1 cellular context compared by ENCODE assay signal in the genomic region with DNA sequence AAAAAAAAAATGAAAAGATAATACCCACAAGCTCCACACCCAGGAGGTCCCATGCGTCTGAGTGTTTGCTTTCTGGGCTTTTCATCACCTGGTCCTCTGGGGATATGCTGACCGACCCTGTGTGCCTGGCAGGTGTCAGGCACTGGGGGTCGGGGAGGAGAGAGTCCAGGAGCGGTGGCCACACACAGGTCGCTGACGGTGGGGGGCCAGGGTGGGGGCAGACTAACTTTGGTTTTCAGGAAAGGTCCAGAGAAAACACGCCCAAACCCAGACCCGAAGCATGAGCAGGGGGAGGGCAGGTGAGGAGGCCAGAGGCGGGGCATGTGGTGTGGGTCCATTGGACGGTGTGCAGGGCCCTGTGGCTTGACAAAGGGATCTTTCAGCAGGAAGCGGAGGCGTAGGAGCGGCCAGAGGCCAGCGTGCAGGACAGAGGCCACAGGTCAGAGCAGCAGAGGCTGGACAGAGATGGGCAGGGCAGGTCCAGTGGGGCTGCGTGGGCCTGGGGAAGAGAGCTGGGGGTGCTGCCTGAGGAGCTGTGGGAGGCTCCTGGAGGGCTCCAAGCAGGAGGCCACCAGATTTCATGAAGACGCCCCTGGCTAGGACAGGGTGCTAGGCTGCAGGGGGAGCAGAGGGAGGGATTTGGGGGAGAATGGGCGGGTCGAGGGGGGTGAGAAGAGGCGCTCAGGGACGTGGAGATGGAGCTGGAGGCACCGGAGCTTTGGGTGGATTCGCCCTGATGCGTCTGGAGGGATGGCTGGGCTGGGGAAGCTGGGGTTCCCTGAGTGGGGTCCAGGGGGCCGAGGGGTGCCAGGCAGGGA.
TF ChIP-seq lines count a peak whose summit lies in the region.

No MANE protein-coding gene starts in this region.

TF ChIP-seq in HepG2, 621 proteins besides CTCF, POLR2A, EP300 and RAD21 (continued from another document and continues in another):
- TF ChIP-seq, protein P1, sequence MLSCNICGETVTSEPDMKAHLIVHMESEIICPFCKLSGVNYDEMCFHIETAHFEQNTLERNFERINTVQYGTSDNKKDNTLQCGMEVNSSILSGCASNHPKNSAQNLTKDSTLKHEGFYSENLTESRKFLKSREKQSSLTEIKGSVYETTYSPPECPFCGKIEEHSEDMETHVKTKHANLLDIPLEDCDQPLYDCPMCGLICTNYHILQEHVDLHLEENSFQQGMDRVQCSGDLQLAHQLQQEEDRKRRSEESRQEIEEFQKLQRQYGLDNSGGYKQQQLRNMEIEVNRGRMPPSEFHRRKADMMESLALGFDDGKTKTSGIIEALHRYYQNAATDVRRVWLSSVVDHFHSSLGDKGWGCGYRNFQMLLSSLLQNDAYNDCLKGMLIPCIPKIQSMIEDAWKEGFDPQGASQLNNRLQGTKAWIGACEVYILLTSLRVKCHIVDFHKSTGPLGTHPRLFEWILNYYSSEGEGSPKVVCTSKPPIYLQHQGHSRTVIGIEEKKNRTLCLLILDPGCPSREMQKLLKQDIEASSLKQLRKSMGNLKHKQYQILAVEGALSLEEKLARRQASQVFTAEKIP (CRISPR knock-in tag; IDR thresholded peaks at IDR 0.05; ENCODE audit: borderline replicate concordance), result no peak
- TF ChIP-seq ZNF660 (CRISPR knock-in tag; IDR thresholded peaks at IDR 0.05; ENCODE audit: borderline replicate concordance, low read depth) (no peak), ATF7 (IDR thresholded peaks at IDR 0.05) (no peak), ATF7 (CRISPR knock-in tag; IDR thresholded peaks at IDR 0.05) (no peak), ZNF83 (CRISPR knock-in tag; IDR thresholded peaks at IDR 0.05; ENCODE audit: borderline replicate concordance) (no peak; the same call in 1 of the 2 replicates), HMGA1 (CRISPR knock-in tag; conservative IDR thresholded peaks at IDR 0.05) (no peak), KDM5B (CRISPR knock-in tag; IDR thresholded peaks at IDR 0.05; ENCODE audit: borderline replicate concordance) (peak; percentile 54; the same call in 1 of the 2 replicates), BHLHE40 (IDR thresholded peaks at IDR 0.05; ENCODE audit: low read length) (no peak), IRX3 (CRISPR knock-in tag; IDR thresholded peaks at IDR 0.05; ENCODE audit: borderline replicate concordance, low read depth) (no peak), SP5 (CRISPR knock-in tag; IDR thresholded peaks at IDR 0.05; ENCODE audit: borderline replicate concordance, low read depth) (peak; percentile 91), POLR2G (IDR thresholded peaks at IDR 0.05; ENCODE audit: low read depth, low read length) (peak; percentile 87), DR1 (CRISPR knock-in tag; IDR thresholded peaks at IDR 0.05) (peak; percentile 60; the same call in 1 of the 2 replicates), SMAD3 (CRISPR knock-in tag; IDR thresholded peaks at IDR 0.05) (no peak), TAF15 (IDR thresholded peaks at IDR 0.05; ENCODE audit: low read depth, low read length, poor library complexity, severe bottlenecking) (no peak), ZNF841 (CRISPR knock-in tag; IDR thresholded peaks at IDR 0.05; ENCODE audit: borderline replicate concordance) (no peak), KLF15 (CRISPR knock-in tag; IDR thresholded peaks at IDR 0.05; ENCODE audit: borderline replicate concordance) (0 out of 2 replicates have a peak, but pooled peaks have one; percentile 37), XRCC5 (optimal IDR thresholded peaks at IDR 0.05; ENCODE audit: low read length) (no peak), ZNF678 (CRISPR knock-in tag; IDR thresholded peaks at IDR 0.05) (no peak), ZNF782 (CRISPR knock-in tag; IDR thresholded peaks at IDR 0.05; ENCODE audit: borderline replicate concordance) (peak; percentile 21; the same call in 1 of the 2 replicates), RORA (CRISPR knock-in tag; IDR thresholded peaks at IDR 0.05) (no peak), NFKBIZ (CRISPR knock-in tag; IDR thresholded peaks at IDR 0.05) (no peak), GABPA (IDR thresholded peaks at IDR 0.05; ENCODE audit: low read depth, low read length) (no peak), GABPA (CRISPR knock-in tag; IDR thresholded peaks at IDR 0.05; ENCODE audit: low read depth) (0 out of 2 replicates have a peak, but pooled peaks have one; percentile 41), MYC (CRISPR knock-in tag; IDR thresholded peaks at IDR 0.05; ENCODE audit: borderline replicate concordance) (peak; percentile 89), ZNF558 (CRISPR knock-in tag; IDR thresholded peaks at IDR 0.05; ENCODE audit: borderline replicate concordance) (no peak; the same call in 1 of the 2 replicates), CENPX (CRISPR knock-in tag; IDR thresholded peaks at IDR 0.05) (no peak), RBM39 (IDR thresholded peaks at IDR 0.05; ENCODE audit: low read depth, low read length, poor library complexity, severe bottlenecking) (peak; percentile 21), ZFP41 (CRISPR knock-in tag; IDR thresholded peaks at IDR 0.05; ENCODE audit: borderline replicate concordance) (peak; percentile 76; the same call in 1 of the 2 replicates), TBX3 (IDR thresholded peaks at IDR 0.05; ENCODE audit: borderline replicate concordance) (no peak)
- TF ChIP-seq, protein P2, sequence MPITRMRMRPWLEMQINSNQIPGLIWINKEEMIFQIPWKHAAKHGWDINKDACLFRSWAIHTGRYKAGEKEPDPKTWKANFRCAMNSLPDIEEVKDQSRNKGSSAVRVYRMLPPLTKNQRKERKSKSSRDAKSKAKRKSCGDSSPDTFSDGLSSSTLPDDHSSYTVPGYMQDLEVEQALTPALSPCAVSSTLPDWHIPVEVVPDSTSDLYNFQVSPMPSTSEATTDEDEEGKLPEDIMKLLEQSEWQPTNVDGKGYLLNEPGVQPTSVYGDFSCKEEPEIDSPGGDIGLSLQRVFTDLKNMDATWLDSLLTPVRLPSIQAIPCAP (CRISPR knock-in tag; IDR thresholded peaks at IDR 0.05; ENCODE audit: low read depth), result no peak
- TF ChIP-seq, protein P3, sequence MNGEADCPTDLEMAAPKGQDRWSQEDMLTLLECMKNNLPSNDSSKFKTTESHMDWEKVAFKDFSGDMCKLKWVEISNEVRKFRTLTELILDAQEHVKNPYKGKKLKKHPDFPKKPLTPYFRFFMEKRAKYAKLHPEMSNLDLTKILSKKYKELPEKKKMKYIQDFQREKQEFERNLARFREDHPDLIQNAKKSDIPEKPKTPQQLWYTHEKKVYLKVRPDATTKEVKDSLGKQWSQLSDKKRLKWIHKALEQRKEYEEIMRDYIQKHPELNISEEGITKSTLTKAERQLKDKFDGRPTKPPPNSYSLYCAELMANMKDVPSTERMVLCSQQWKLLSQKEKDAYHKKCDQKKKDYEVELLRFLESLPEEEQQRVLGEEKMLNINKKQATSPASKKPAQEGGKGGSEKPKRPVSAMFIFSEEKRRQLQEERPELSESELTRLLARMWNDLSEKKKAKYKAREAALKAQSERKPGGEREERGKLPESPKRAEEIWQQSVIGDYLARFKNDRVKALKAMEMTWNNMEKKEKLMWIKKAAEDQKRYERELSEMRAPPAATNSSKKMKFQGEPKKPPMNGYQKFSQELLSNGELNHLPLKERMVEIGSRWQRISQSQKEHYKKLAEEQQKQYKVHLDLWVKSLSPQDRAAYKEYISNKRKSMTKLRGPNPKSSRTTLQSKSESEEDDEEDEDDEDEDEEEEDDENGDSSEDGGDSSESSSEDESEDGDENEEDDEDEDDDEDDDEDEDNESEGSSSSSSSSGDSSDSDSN (CRISPR knock-in tag; IDR thresholded peaks at IDR 0.05), result peak; percentile 88
- TF ChIP-seq, protein P4, sequence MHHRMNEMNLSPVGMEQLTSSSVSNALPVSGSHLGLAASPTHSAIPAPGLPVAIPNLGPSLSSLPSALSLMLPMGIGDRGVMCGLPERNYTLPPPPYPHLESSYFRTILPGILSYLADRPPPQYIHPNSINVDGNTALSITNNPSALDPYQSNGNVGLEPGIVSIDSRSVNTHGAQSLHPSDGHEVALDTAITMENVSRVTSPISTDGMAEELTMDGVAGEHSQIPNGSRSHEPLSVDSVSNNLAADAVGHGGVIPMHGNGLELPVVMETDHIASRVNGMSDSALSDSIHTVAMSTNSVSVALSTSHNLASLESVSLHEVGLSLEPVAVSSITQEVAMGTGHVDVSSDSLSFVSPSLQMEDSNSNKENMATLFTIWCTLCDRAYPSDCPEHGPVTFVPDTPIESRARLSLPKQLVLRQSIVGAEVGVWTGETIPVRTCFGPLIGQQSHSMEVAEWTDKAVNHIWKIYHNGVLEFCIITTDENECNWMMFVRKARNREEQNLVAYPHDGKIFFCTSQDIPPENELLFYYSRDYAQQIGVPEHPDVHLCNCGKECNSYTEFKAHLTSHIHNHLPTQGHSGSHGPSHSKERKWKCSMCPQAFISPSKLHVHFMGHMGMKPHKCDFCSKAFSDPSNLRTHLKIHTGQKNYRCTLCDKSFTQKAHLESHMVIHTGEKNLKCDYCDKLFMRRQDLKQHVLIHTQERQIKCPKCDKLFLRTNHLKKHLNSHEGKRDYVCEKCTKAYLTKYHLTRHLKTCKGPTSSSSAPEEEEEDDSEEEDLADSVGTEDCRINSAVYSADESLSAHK (CRISPR knock-in tag; IDR thresholded peaks at IDR 0.05; ENCODE audit: borderline replicate concordance), result no peak
- TF ChIP-seq, protein P5, sequence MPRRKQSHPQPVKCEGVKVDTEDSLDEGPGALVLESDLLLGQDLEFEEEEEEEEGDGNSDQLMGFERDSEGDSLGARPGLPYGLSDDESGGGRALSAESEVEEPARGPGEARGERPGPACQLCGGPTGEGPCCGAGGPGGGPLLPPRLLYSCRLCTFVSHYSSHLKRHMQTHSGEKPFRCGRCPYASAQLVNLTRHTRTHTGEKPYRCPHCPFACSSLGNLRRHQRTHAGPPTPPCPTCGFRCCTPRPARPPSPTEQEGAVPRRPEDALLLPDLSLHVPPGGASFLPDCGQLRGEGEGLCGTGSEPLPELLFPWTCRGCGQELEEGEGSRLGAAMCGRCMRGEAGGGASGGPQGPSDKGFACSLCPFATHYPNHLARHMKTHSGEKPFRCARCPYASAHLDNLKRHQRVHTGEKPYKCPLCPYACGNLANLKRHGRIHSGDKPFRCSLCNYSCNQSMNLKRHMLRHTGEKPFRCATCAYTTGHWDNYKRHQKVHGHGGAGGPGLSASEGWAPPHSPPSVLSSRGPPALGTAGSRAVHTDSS (CRISPR knock-in tag; conservative IDR thresholded peaks at IDR 0.05), result no peak
- TF ChIP-seq, protein P6, sequence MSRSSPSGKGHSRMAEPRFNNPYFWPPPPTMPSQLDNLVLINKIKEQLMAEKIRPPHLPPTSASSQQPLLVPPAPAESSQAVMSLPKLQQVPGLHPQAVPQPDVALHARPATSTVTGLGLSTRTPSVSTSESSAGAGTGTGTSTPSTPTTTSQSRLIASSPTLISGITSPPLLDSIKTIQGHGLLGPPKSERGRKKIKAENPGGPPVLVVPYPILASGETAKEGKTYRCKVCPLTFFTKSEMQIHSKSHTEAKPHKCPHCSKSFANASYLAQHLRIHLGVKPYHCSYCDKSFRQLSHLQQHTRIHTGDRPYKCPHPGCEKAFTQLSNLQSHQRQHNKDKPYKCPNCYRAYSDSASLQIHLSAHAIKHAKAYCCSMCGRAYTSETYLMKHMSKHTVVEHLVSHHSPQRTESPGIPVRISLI (CRISPR knock-in tag; IDR thresholded peaks at IDR 0.05; ENCODE audit: borderline replicate concordance), result peak; percentile 75; the same call in 1 of the 2 replicates
- TF ChIP-seq, protein P7, sequence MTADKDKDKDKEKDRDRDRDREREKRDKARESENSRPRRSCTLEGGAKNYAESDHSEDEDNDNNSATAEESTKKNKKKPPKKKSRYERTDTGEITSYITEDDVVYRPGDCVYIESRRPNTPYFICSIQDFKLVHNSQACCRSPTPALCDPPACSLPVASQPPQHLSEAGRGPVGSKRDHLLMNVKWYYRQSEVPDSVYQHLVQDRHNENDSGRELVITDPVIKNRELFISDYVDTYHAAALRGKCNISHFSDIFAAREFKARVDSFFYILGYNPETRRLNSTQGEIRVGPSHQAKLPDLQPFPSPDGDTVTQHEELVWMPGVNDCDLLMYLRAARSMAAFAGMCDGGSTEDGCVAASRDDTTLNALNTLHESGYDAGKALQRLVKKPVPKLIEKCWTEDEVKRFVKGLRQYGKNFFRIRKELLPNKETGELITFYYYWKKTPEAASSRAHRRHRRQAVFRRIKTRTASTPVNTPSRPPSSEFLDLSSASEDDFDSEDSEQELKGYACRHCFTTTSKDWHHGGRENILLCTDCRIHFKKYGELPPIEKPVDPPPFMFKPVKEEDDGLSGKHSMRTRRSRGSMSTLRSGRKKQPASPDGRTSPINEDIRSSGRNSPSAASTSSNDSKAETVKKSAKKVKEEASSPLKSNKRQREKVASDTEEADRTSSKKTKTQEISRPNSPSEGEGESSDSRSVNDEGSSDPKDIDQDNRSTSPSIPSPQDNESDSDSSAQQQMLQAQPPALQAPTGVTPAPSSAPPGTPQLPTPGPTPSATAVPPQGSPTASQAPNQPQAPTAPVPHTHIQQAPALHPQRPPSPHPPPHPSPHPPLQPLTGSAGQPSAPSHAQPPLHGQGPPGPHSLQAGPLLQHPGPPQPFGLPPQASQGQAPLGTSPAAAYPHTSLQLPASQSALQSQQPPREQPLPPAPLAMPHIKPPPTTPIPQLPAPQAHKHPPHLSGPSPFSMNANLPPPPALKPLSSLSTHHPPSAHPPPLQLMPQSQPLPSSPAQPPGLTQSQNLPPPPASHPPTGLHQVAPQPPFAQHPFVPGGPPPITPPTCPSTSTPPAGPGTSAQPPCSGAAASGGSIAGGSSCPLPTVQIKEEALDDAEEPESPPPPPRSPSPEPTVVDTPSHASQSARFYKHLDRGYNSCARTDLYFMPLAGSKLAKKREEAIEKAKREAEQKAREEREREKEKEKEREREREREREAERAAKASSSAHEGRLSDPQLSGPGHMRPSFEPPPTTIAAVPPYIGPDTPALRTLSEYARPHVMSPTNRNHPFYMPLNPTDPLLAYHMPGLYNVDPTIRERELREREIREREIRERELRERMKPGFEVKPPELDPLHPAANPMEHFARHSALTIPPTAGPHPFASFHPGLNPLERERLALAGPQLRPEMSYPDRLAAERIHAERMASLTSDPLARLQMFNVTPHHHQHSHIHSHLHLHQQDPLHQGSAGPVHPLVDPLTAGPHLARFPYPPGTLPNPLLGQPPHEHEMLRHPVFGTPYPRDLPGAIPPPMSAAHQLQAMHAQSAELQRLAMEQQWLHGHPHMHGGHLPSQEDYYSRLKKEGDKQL (CRISPR knock-in tag; IDR thresholded peaks at IDR 0.05; ENCODE audit: low read depth), result no peak
- TF ChIP-seq, protein P8, sequence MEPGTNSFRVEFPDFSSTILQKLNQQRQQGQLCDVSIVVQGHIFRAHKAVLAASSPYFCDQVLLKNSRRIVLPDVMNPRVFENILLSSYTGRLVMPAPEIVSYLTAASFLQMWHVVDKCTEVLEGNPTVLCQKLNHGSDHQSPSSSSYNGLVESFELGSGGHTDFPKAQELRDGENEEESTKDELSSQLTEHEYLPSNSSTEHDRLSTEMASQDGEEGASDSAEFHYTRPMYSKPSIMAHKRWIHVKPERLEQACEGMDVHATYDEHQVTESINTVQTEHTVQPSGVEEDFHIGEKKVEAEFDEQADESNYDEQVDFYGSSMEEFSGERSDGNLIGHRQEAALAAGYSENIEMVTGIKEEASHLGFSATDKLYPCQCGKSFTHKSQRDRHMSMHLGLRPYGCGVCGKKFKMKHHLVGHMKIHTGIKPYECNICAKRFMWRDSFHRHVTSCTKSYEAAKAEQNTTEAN (CRISPR knock-in tag; conservative IDR thresholded peaks at IDR 0.05), result no peak
- TF ChIP-seq, protein P9, sequence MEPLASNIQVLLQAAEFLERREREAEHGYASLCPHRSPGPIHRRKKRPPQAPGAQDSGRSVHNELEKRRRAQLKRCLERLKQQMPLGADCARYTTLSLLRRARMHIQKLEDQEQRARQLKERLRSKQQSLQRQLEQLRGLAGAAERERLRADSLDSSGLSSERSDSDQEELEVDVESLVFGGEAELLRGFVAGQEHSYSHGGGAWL (CRISPR knock-in tag; IDR thresholded peaks at IDR 0.05), result peak; percentile 69; the same call in 1 of the 2 replicates
